Comparison of ENCODE assay signal across 8 cellular contexts in genomic region chr12:30696486-30696885, GRCh38. TPM values are rescaled to one million over a fixed set of nuclear protein-coding genes. Genes with fewer than 3 reads are reported as not detected.
DNase-seq lines count a peak whose midpoint lies in the region; ATAC-seq and TF ChIP-seq lines count a peak whose summit lies in the region.

No MANE protein-coding gene starts in this region.

- no peak for ATAC-seq in PC-3

- peak overlapping the region; percentile 60; the same call in 1 of the 2 replicates for H3K4me3 ChIP-seq in GM12864 (ENCODE audit: low read depth, low read length)
- no peak overlapping the region for H3K4me3 ChIP-seq in PC-3 (ENCODE audit: low read length)
- H3K4me3 ChIP-seq in epithelial cell of proximal tubule (ENCODE audit: low read depth, low read length): peak overlapping the region; percentile 94
- peak overlapping the region; percentile 92 for H3K4me3 ChIP-seq in rectal smooth muscle tissue (ENCODE audit: low read length)
- H3K4me3 ChIP-seq in vagina: peak overlapping the region in 1 of 2 donors; percentile 89

- DNase-seq in GM12864 (ENCODE audit: low read depth) (no peak), PC-3 (no peak), epithelial cell of proximal tubule (ENCODE audit: low read depth) (no peak), GM20000 (ENCODE audit: low spot score) (no peak), vagina (ENCODE audit: extremely low spot score in 2 of 2) (no peak)
- DNase-seq in stimulated activated CD4-positive, alpha-beta T cell treated with anti-CD3 and anti-CD28 coated beads, Interleukin-4, amount 100 ng/mL, for 4 hours: no peak
- no peak for DNase-seq in activated effector memory CD4-positive, alpha-beta T cell treated with Interleukin-2 at 50 U/mL for 16 hours

- intact Hi-C loops in PC-3 (cut with micrococcal nuclease) (no loop called here), vagina (cut with DNase I) (no loop called here)

- no TSS peak for BruUV-seq in PC-3 (replicated peaks; lab: Mats Ljungman, UMichigan)

- CTCF ChIA-PET in PC-3 (lab: Charles Lee): no interaction called here

- peak overlapping the region; percentile 90 for H2AFZ ChIP-seq in PC-3 (ENCODE audit: low read length)

- H3K27me3 ChIP-seq in PC-3 (ENCODE audit: low read length): no peaks in the 10 kb centered on the region
- no peaks in the 10 kb centered on the region for H3K27me3 ChIP-seq in rectal smooth muscle tissue (ENCODE audit: control insufficient read depth, insufficient read depth, low read length)
- no peaks in the 10 kb centered on the region for H3K27me3 ChIP-seq in vagina

- H3K9me3 ChIP-seq in PC-3 (ENCODE audit: low read length): no peaks in the 10 kb centered on the region
- H3K9me3 ChIP-seq in vagina: no peaks in the 10 kb centered on the region

- H3K27ac ChIP-seq in PC-3 (ENCODE audit: low read length) (no peak overlapping the region), rectal smooth muscle tissue (ENCODE audit: low read depth, low read length) (no peak overlapping the region), vagina (no peak overlapping the region)

- peaks cover 36% of the 10 kb centered on the region; the same call in 1 of the 2 replicates for H3K4me1 ChIP-seq in PC-3 (ENCODE audit: insufficient read depth, low read length)
- H3K4me1 ChIP-seq in rectal smooth muscle tissue (ENCODE audit: control insufficient read depth, insufficient read depth, low read length): peaks cover 4% of the 10 kb centered on the region
- H3K4me1 ChIP-seq in vagina: peaks cover 38% of the 10 kb centered on the region

- H3K9me2 ChIP-seq in PC-3 (replicated peaks; ENCODE audit: low read length): no peaks in the 10 kb centered on the region

- POLR2A ChIA-PET in PC-3 (lab: Charles Lee; ENCODE audit: unreplicated experiment): no interaction called here

- H3K9ac ChIP-seq in PC-3 (ENCODE audit: low read length): no peak overlapping the region
- no peak overlapping the region for H3K9ac ChIP-seq in rectal smooth muscle tissue (ENCODE audit: low read length)

- no peaks in the 10 kb centered on the region for H4K20me1 ChIP-seq in PC-3 (ENCODE audit: low read length)

- no peaks in the 10 kb centered on the region for H3F3A ChIP-seq in PC-3 (ENCODE audit: low read length, unreplicated experiment)

- peak overlapping the region; percentile 88 for H3K4me2 ChIP-seq in PC-3 (ENCODE audit: low read length)

- TF ChIP-seq POLR2A in vagina (IDR thresholded peaks at IDR 0.05): no peak

- TF ChIP-seq CTCF in GM12864 (IDR thresholded peaks at IDR 0.05; ENCODE audit: low read depth, low read length, missing control alignments): no peak
- no peak for TF ChIP-seq CTCF in PC-3 (conservative IDR thresholded peaks at IDR 0.05; ENCODE audit: low read depth, low read length)
- TF ChIP-seq CTCF in epithelial cell of proximal tubule (conservative IDR thresholded peaks at IDR 0.05; ENCODE audit: low read depth, low read length): no peak
- no peak for TF ChIP-seq CTCF in GM20000 (IDR thresholded peaks at IDR 0.05; ENCODE audit: extremely low read depth, missing control alignments)
- TF ChIP-seq CTCF in vagina (IDR thresholded peaks at IDR 0.05): no peak

- peaks cover 42% of the 10 kb centered on the region for H3K79me2 ChIP-seq in PC-3 (ENCODE audit: low read length)

- H3K36me3 ChIP-seq in PC-3 (ENCODE audit: low read depth, low read length) (no peaks in the 10 kb centered on the region), rectal smooth muscle tissue (ENCODE audit: control insufficient read depth, insufficient read depth, low read length) (no peaks in the 10 kb centered on the region), vagina (no peaks in the 10 kb centered on the region)

RNA-seq across cellular contexts. Expression of gene IPO8, which starts 0.8 kb away (rescaled TPM):
- total RNA-seq in PC-3 (2014; rRNA removed) (13.3 and 19.6 TPM in 2 replicates), epithelial cell of proximal tubule (12.5 and 15.0 TPM in 2 replicates), vagina (21.4 TPM)

RNA-seq across cellular contexts. Expression of gene CAPRIN2, which starts 58.3 kb away (rescaled TPM):
- total RNA-seq in PC-3 (2014; rRNA removed) (23.1 and 33.6 TPM in 2 replicates), epithelial cell of proximal tubule (19.8 and 22.7 TPM in 2 replicates), vagina (41.3 TPM)
